In genomic region chr1:15205586-15206346, GRCh38 we compare ENCODE assay signal across 25 cellular contexts. TPM values are rescaled to one million over a fixed set of nuclear protein-coding genes. Genes with fewer than 3 reads are reported as not detected.
A peak's percentile ranks its signal among the peaks of the same experiment; 100 is the strongest.
DNase-seq lines count a peak whose midpoint lies in the region; ATAC-seq, FAIRE-seq and TF ChIP-seq lines count a peak whose summit lies in the region.
"Had no signal": no experiment of that assay in that cellular context is flagged by ENCODE, and none has a peak within 500 bp of the region (broad histone marks: within the 10 kb centered on the region; RNA-seq: fewer than 3 reads in every experiment).

No MANE protein-coding gene starts in this region.

- no peak for DNase-seq in stimulated activated naive CD8-positive, alpha-beta T cell treated with anti-CD3 and anti-CD28 coated beads, Interleukin-15, amount 100 ng/mL, for 72 hours
- DNase-seq in stimulated activated naive CD8-positive, alpha-beta T cell treated with anti-CD3 and anti-CD28 coated beads, Interleukin-15, Interleukin-2, amounts not matched to agents 100 U/mL and 50 U/mL, for 24 hours: no peak
- DNase-seq in H1 (ENCODE audit: low read depth in 1 of 2, low spot score in 2 of 2) (no peak), neuronal stem cell (ENCODE audit: low spot score) (no peak), osteoblast (ENCODE audit: insufficient read length, low spot score, missing footprints) (no peak), LoVo (ENCODE audit: low spot score) (no peak), substantia nigra (lab: John Stamatoyannopoulos, UW) (no peak)
- DNase-seq: activated CD4-positive, alpha-beta T cell treated with anti-CD3 and anti-CD28 coated beads, Interleukin-2, amount 50 U/mL, for 1 hour; activated naive CD4-positive, alpha-beta T cell treated with anti-CD3 and anti-CD28 coated beads, Interleukin-2, amount 10 ng/mL, durations not matched to agents 7 days and 5 days; BE2C; cerebellar nuclear complex; DMS79; glutamatergic neuron; Karpas-422; left lung; naive thymus-derived CD8-positive, alpha-beta T cell; NCI-H187; SK-N-SH; T-helper 2 cell; upper lobe of left lung had no signal

- H3K9ac ChIP-seq in H1 (replicated peaks in 1 of 4; ENCODE audit: extremely low read depth in 1 of 4, low read depth in 3 of 4, low read length in 3 of 4) (no peak overlapping the region; a peak in 1 of 7 replicates), neuronal stem cell (ENCODE audit: low read depth, low read length, poor library complexity) (no peak overlapping the region)
- H3K9ac ChIP-seq: parathyroid adenoma, SK-N-SH had no signal

- H3K27ac Mint-ChIP-seq in stimulated activated naive CD8-positive, alpha-beta T cell treated with anti-CD3 and anti-CD28 coated beads, Interleukin-15, amount 100 ng/mL, for 72 hours: peak overlapping the region; percentile 29 to 31
- H3K27ac Mint-ChIP-seq: activated naive CD4-positive, alpha-beta T cell treated with anti-CD3 and anti-CD28 coated beads, Interleukin-2, amount 10 ng/mL, durations not matched to agents 7 days and 5 days; naive thymus-derived CD8-positive, alpha-beta T cell had no signal

- no peak for TF ChIP-seq RAD21 in H1 (IDR thresholded peaks at IDR 0.05 in 1 of 2, conservative IDR thresholded peaks at IDR 0.05 in 1 of 2; ENCODE audit: low read depth in 2 of 2, low read length in 2 of 2)

- H3K4me1 Mint-ChIP-seq in stimulated activated naive CD8-positive, alpha-beta T cell treated with anti-CD3 and anti-CD28 coated beads, Interleukin-15, amount 100 ng/mL, for 72 hours: no peaks in the 10 kb centered on the region
- H3K4me1 Mint-ChIP-seq: activated naive CD4-positive, alpha-beta T cell treated with anti-CD3 and anti-CD28 coated beads, Interleukin-2, amount 10 ng/mL, durations not matched to agents 7 days and 5 days; naive thymus-derived CD8-positive, alpha-beta T cell had no signal

- peaks cover 0 to 2% of the 10 kb centered on the region in 2 experiments for H4K20me1 ChIP-seq in H1 (replicated peaks in 1 of 2; ENCODE audit: control insufficient read depth in 1 of 2, insufficient read depth in 2 of 2, low read length in 2 of 2)
- H4K20me1 ChIP-seq in osteoblast (ENCODE audit: insufficient read depth, low read length): no peaks in the 10 kb centered on the region

- H3K23me2 ChIP-seq in H1 (ENCODE audit: low read depth, low read length): peaks cover 9% of the 10 kb centered on the region

- H4K8ac ChIP-seq in H1 (ENCODE audit: extremely low read depth, insufficient read depth, low read length) (no peak overlapping the region; the same call in 1 of the 2 replicates), neuronal stem cell (ENCODE audit: low read depth, low read length) (no peak overlapping the region)

- no peak for TF ChIP-seq POLR2A in H1 (IDR thresholded peaks at IDR 0.05; ENCODE audit: control extremely low read depth in 1 of 2, low read depth in 2 of 2, low read length in 2 of 2)

- peaks cover 16 to 32% (median 26%) of the 10 kb centered on the region in 4 experiments for H3K4me1 ChIP-seq in H1 (replicated peaks in 1 of 4; ENCODE audit: control insufficient read depth in 3 of 4, insufficient read depth in 4 of 4, low read length in 3 of 4)
- H3K4me1 ChIP-seq in neuronal stem cell (ENCODE audit: control insufficient read depth in 2 of 2, insufficient read depth in 1 of 2, low read depth in 1 of 2, low read length in 2 of 2): peaks cover 17 to 31% of the 10 kb centered on the region in 2 donors
- H3K4me1 ChIP-seq in osteoblast (ENCODE audit: insufficient read depth, low read length): peaks cover 3% of the 10 kb centered on the region
- H3K4me1 ChIP-seq: parathyroid adenoma had no signal

- H3K36me3 ChIP-seq in H1 (ENCODE audit: control insufficient read depth in 2 of 4, insufficient read depth in 4 of 4, low read length in 3 of 4): no peaks in the 10 kb centered on the region
- H3K36me3 ChIP-seq in neuronal stem cell (replicated peaks in 1 of 2; ENCODE audit: control insufficient read depth in 2 of 2, insufficient read depth in 2 of 2, low read length in 2 of 2): no peaks in the 10 kb centered on the region
- H3K36me3 ChIP-seq in osteoblast (ENCODE audit: insufficient read depth, low read length): no peaks in the 10 kb centered on the region
- H3K36me3 ChIP-seq: BE2C, left lung, upper lobe of left lung had no signal

- TF ChIP-seq CTCF in H1 (IDR thresholded peaks at IDR 0.05; ENCODE audit: control extremely low read depth in 1 of 3, insufficient read depth in 1 of 3, low read depth in 1 of 3, low read length in 3 of 3) (no peak), osteoblast (IDR thresholded peaks at IDR 0.05; ENCODE audit: extremely low read depth, low read depth, low read length) (no peak)

- H3K4ac ChIP-seq in H1 (replicated peaks; ENCODE audit: insufficient read length, low read depth, low read length) (peak overlapping the region; percentile 27), neuronal stem cell (ENCODE audit: low read length) (no peak overlapping the region)

- peak overlapping the region; percentile 95; the same call in 1 of the 2 replicates for H2BK5ac ChIP-seq in H1 (ENCODE audit: low read depth, low read length)
- peak overlapping the region; percentile 40 for H2BK5ac ChIP-seq in neuronal stem cell (ENCODE audit: low read length)

- H2BK15ac ChIP-seq in H1 (ENCODE audit: low read length): peak overlapping the region; percentile 72; the same call in 1 of the 2 replicates
- H2BK15ac ChIP-seq in neuronal stem cell (ENCODE audit: low read length): no peak overlapping the region

- FAIRE-seq in H1 (lab: Jason Lieb, UNC): no peak

- TF ChIP-seq EP300 in H1 (IDR thresholded peaks at IDR 0.05; ENCODE audit: borderline replicate concordance in 1 of 2, low read depth in 2 of 2, low read length in 2 of 2): no peak

- no peak overlapping the region for H3K56ac ChIP-seq in H1 (replicated peaks; ENCODE audit: insufficient read length, low read depth, low read length)

- H3K23ac ChIP-seq in H1 (ENCODE audit: insufficient read length) (no peak overlapping the region), neuronal stem cell (ENCODE audit: low read depth, low read length, poor library complexity) (no peak overlapping the region)

- H3K79me1 ChIP-seq in H1 (ENCODE audit: low read depth, low read length): no peaks in the 10 kb centered on the region; the same call in 1 of the 2 replicates
- H3K79me1 ChIP-seq in neuronal stem cell (ENCODE audit: low read depth, low read length): no peaks in the 10 kb centered on the region

- H3K4me2 ChIP-seq in H1 (ENCODE audit: insufficient read depth in 1 of 2, low read depth in 2 of 2, low read length in 2 of 2) (peak overlapping the region; percentile 72 to 98), neuronal stem cell (ENCODE audit: insufficient read depth, low read length, poor library complexity, severe bottlenecking) (no peak overlapping the region), osteoblast (ENCODE audit: insufficient read depth, low read length) (no peak overlapping the region)

- H3K79me2 ChIP-seq in H1 (ENCODE audit: control insufficient read depth in 1 of 2, insufficient read depth in 2 of 2, low read length in 2 of 2): peaks cover 0 to 13% of the 10 kb centered on the region in 2 experiments; a peak in 3 of 4 replicates
- no peaks in the 10 kb centered on the region for H3K79me2 ChIP-seq in osteoblast (ENCODE audit: insufficient read depth, low read length)
- H3K79me2 ChIP-seq: parathyroid adenoma had no signal

- peak overlapping the region; percentile 34 for H2BK120ac ChIP-seq in H1 (replicated peaks; ENCODE audit: low read depth, low read length)
- H2BK120ac ChIP-seq in neuronal stem cell (ENCODE audit: low read depth, low read length): no peak overlapping the region

- no peaks in the 10 kb centered on the region for H3K27me3 ChIP-seq in H1 (replicated peaks in 1 of 4; ENCODE audit: control insufficient read depth in 3 of 4, extremely low read depth in 1 of 4, insufficient read depth in 3 of 4, low read length in 3 of 4)
- no peaks in the 10 kb centered on the region for H3K27me3 ChIP-seq in neuronal stem cell (ENCODE audit: control insufficient read depth in 3 of 3, insufficient read depth in 3 of 3, low read depth in 1 of 3, low read length in 3 of 3)
- H3K27me3 ChIP-seq in osteoblast (ENCODE audit: insufficient read depth, low read length): no peaks in the 10 kb centered on the region
- H3K27me3 ChIP-seq: BE2C, left lung, upper lobe of left lung had no signal

- 83% methylated on average over 12 of the region's 12 CpGs; no CpG with 5 or more reads in 1 of the 2 experiments for WGBS in H1 (ENCODE audit: extremely low coverage in 1 of 2, insufficient coverage in 1 of 2, insufficient read length in 1 of 2, insufficient replicate concordance in 2 of 2, low coverage in 1 of 2, low lambda C conversion rate in 2 of 2, missing lambda C conversion rate in 1 of 2), 2 experiments
- WGBS in neuronal stem cell (ENCODE audit: extremely low coverage in 2 of 2, insufficient read length in 2 of 2, insufficient replicate concordance in 1 of 2), 2 donors: no CpG with 5 or more reads among the region's 12 CpGs

- H2AFZ ChIP-seq in H1 (ENCODE audit: low read length) (no peak overlapping the region), neuronal stem cell (ENCODE audit: low read length) (no peak overlapping the region), osteoblast (ENCODE audit: low read length) (no peak overlapping the region)
- H2AFZ ChIP-seq: parathyroid adenoma had no signal

- POLR2A ChIA-PET in H1 (lab: Charles Lee; ENCODE audit: partially characterized antibody): interaction anchor here (0.6 to 1.2 kb wide), 3 partner anchors 8 to 52 kb away, joined by 3 read pairs; no protein-coding TSS in a partner anchor

- CTCF ChIA-PET in H1 (lab: Charles Lee; ENCODE audit: partially characterized antibody): interaction anchor here (0.9 to 2.3 kb wide), 14 partner anchors 8 to 143 kb away, joined by 3 to 9 read pairs (median 4); partner anchors contain the start of gene TMEM51

- H3K9me3 ChIP-seq in H1 (ENCODE audit: insufficient read depth in 2 of 2, low read depth in 1 of 2, low read length in 1 of 2): no peaks in the 10 kb centered on the region
- no peaks in the 10 kb centered on the region for H3K9me3 ChIP-seq in neuronal stem cell (replicated peaks in 1 of 2; ENCODE audit: control insufficient read depth in 2 of 2, insufficient read depth in 1 of 2, low read depth in 1 of 2, low read length in 2 of 2)
- no peaks in the 10 kb centered on the region for H3K9me3 ChIP-seq in osteoblast (ENCODE audit: low read depth, low read length)
- H3K9me3 ChIP-seq: BE2C, left lung, SK-N-SH, upper lobe of left lung had no signal

- no peaks in the 10 kb centered on the region for H3K9me3 Mint-ChIP-seq in stimulated activated naive CD8-positive, alpha-beta T cell treated with anti-CD3 and anti-CD28 coated beads, Interleukin-15, amount 100 ng/mL, for 72 hours
- H3K9me3 Mint-ChIP-seq: activated naive CD4-positive, alpha-beta T cell treated with anti-CD3 and anti-CD28 coated beads, Interleukin-2, amount 10 ng/mL, durations not matched to agents 7 days and 5 days; mesothelial cell of epicardium; naive thymus-derived CD8-positive, alpha-beta T cell had no signal

- H4K5ac ChIP-seq in H1 (ENCODE audit: insufficient read length, low read depth, low read length): peak overlapping the region; percentile 71

- H2BK12ac ChIP-seq in H1 (ENCODE audit: low read depth, low read length): peak overlapping the region; percentile 72; the same call in 1 of the 2 replicates
- H2BK12ac ChIP-seq in neuronal stem cell (ENCODE audit: low read length): no peak overlapping the region

- H4K91ac ChIP-seq in H1 (replicated peaks; ENCODE audit: insufficient read length, low read length) (peak overlapping the region; percentile 79), neuronal stem cell (ENCODE audit: low read depth, low read length, poor library complexity) (no peak overlapping the region)

- H3K4me3 ChIP-seq in H1 (ENCODE audit: extremely low read depth in 1 of 4, insufficient read depth in 2 of 4, low read depth in 3 of 4, low read length in 4 of 4) (peak overlapping the region in 1 of 4 experiments; percentile 48; a peak in 3 of 8 replicates), neuronal stem cell (ENCODE audit: low read length in 2 of 2) (no peak overlapping the region), osteoblast (ENCODE audit: insufficient read depth, low read length) (no peak overlapping the region)
- H3K4me3 ChIP-seq: left lung, upper lobe of left lung had no signal

- peaks cover 15% of the 10 kb centered on the region for H3K27me3 Mint-ChIP-seq in stimulated activated naive CD8-positive, alpha-beta T cell treated with anti-CD3 and anti-CD28 coated beads, Interleukin-15, amount 100 ng/mL, for 72 hours

- no peak overlapping the region for H3K4me3 Mint-ChIP-seq in stimulated activated naive CD8-positive, alpha-beta T cell treated with anti-CD3 and anti-CD28 coated beads, Interleukin-15, amount 100 ng/mL, for 72 hours
- H3K4me3 Mint-ChIP-seq: activated naive CD4-positive, alpha-beta T cell treated with anti-CD3 and anti-CD28 coated beads, Interleukin-2, amount 10 ng/mL, durations not matched to agents 7 days and 5 days; mesothelial cell of epicardium; naive thymus-derived CD8-positive, alpha-beta T cell had no signal

- H2AK5ac ChIP-seq in H1 (ENCODE audit: low read depth, low read length) (peak overlapping the region; percentile 44), neuronal stem cell (ENCODE audit: low read depth, low read length) (no peak overlapping the region)

- H3K18ac ChIP-seq in H1 (ENCODE audit: extremely low read depth, low read length) (peak overlapping the region; percentile 86), neuronal stem cell (ENCODE audit: low read length) (no peak overlapping the region)

- peak overlapping the region; percentile 75 for H3K27ac ChIP-seq in H1 (ENCODE audit: low read depth, low read length)
- no peak overlapping the region for H3K27ac ChIP-seq in neuronal stem cell (replicated peaks; ENCODE audit: low read length)
- H3K27ac ChIP-seq in osteoblast (ENCODE audit: low read depth, low read length): no peak overlapping the region
- no peak overlapping the region for H3K27ac ChIP-seq in substantia nigra (ENCODE audit: low read depth, low read length, poor library complexity, severe bottlenecking)
- H3K27ac ChIP-seq: left lung, parathyroid adenoma, RWPE1, upper lobe of left lung had no signal

- ATAC-seq in stimulated activated naive CD8-positive, alpha-beta T cell treated with anti-CD3 and anti-CD28 coated beads, Interleukin-15, amount 100 ng/mL, for 72 hours: no peak
- ATAC-seq in stimulated activated naive CD8-positive, alpha-beta T cell treated with anti-CD3 and anti-CD28 coated beads, Interleukin-15, Interleukin-2, amounts not matched to agents 100 U/mL and 50 U/mL, for 24 hours: no peak
- no peak for ATAC-seq in GM18907 (IDR thresholded peaks at IDR 0.05; ENCODE audit: unreplicated experiment)
- ATAC-seq: left lung; naive thymus-derived CD8-positive, alpha-beta T cell; sciatic nerve had no signal

- H3K14ac ChIP-seq in H1 (ENCODE audit: insufficient read length) (no peak overlapping the region), neuronal stem cell (ENCODE audit: low read length) (no peak overlapping the region)

- peak overlapping the region; percentile 95 for H2BK20ac ChIP-seq in H1 (ENCODE audit: low read length)

RNA-seq across cellular contexts. Expression of gene FHAD1, which starts 41.3 kb away (rescaled TPM):
- total RNA-seq in H1 (2021; fragmentation: NEBNext Ultra II Directional; extraction: Animal tissue kit (Norgen Biotek cat#: 25700)): 0.69 and 1.5 TPM in 2 replicates
- polyA plus RNA-seq in H1 (2011; rRNA removed): 0.39 TPM in 2 replicates
- 0.44 TPM for polyA plus RNA-seq in H1 (2011; cell fraction: cytosol; rRNA removed)
- polyA plus RNA-seq in H1 (2011; cell fraction: nucleus; rRNA removed): 0.80 TPM
- 1.4 to 2.1 TPM (median 1.6 TPM) in 4 replicates for polyA plus RNA-seq in H1 (2012, experiment 1 of 2)
- polyA plus RNA-seq in H1 (2012, experiment 2 of 2): 0.22 TPM
- 0.49 TPM for polyA plus RNA-seq in H1 (2013, experiment 1 of 2)
- 0.64 TPM for polyA plus RNA-seq in H1 (2013, experiment 2 of 2)
- 0.95 and 0.98 TPM in 2 replicates for polyA minus RNA-seq in H1 (2011; rRNA and poly(A)+ RNA removed)
- polyA minus RNA-seq in H1 (2011; cell fraction: cytosol; rRNA and poly(A)+ RNA removed): 4.1 TPM
- 0.40 TPM for polyA minus RNA-seq in H1 (2011; cell fraction: nucleus; rRNA and poly(A)+ RNA removed)
- polyA plus RNA-seq in neuronal stem cell (2013, experiment 1 of 2): 1.8 TPM
- polyA plus RNA-seq in neuronal stem cell (2013, experiment 2 of 2): 1.8 TPM
- total RNA-seq in osteoblast: 0.72 and 1.8 TPM in 2 replicates
- total RNA-seq: naive thymus-derived CD8-positive, alpha-beta T cell had no signal
- polyA plus RNA-seq: naive thymus-derived CD8-positive, alpha-beta T cell had no signal

RNA-seq across cellular contexts. Expression of gene TMEM51, which starts 52.2 kb away (rescaled TPM):
- total RNA-seq in H1 (2021; fragmentation: NEBNext Ultra II Directional; extraction: Animal tissue kit (Norgen Biotek cat#: 25700)): 9.1 and 9.9 TPM in 2 replicates
- 10.7 and 12.6 TPM in 2 replicates for polyA plus RNA-seq in H1 (2011; rRNA removed)
- 11.5 TPM for polyA plus RNA-seq in H1 (2011; cell fraction: cytosol; rRNA removed)
- 7.3 TPM for polyA plus RNA-seq in H1 (2011; cell fraction: nucleus; rRNA removed)
- 7.8 to 12.5 TPM (median 10.2 TPM) in 4 replicates for polyA plus RNA-seq in H1 (2012, experiment 1 of 2)
- polyA plus RNA-seq in H1 (2012, experiment 2 of 2): 11.6 TPM
- 10.4 TPM for polyA plus RNA-seq in H1 (2013, experiment 1 of 2)
- 13.1 TPM for polyA plus RNA-seq in H1 (2013, experiment 2 of 2)
- 3.4 and 3.9 TPM in 2 replicates for polyA minus RNA-seq in H1 (2011; rRNA and poly(A)+ RNA removed)
- 8.4 TPM for polyA minus RNA-seq in H1 (2011; cell fraction: cytosol; rRNA and poly(A)+ RNA removed)
- polyA minus RNA-seq in H1 (2011; cell fraction: nucleus; rRNA and poly(A)+ RNA removed): 4.8 TPM
- 9.6 TPM for polyA plus RNA-seq in neuronal stem cell (2013, experiment 1 of 2)
- polyA plus RNA-seq in neuronal stem cell (2013, experiment 2 of 2): 9.7 TPM
- 0.59 and 0.72 TPM in 2 replicates for total RNA-seq in osteoblast
- total RNA-seq: naive thymus-derived CD8-positive, alpha-beta T cell had no signal
- polyA plus RNA-seq: naive thymus-derived CD8-positive, alpha-beta T cell had no signal

Comparison
In these comparisons a context has a peak if more than half of its experiments do, and no peak if none do; other contexts are left out.
1. H3K4me2 ChIP-seq: peak in H1 (2 of 2); none in neuronal stem cell (single experiment) and osteoblast (single experiment).